In the genomic region with DNA sequence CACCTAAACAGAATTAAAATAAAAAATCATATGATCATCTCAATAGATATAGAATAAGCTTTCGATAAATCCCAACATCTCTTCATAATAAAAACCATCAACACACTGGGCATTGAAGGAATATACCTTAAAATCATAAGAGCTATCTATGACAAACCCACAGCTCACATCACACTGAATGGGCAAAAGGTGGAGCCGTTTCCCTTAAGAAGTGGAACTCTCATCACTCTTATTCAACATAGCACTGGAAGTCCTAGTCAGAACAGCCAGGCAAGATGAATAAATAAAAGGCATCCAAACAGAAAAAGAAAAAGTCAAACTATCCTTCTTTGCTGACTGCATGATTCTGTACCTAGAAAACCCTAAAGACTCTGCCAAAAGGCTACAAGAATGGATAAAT, we compare ENCODE assay signal across 31 cellular contexts.
DNase-seq lines count a peak whose midpoint lies in the region; ATAC-seq and TF ChIP-seq lines count a peak whose summit lies in the region.
"Had no signal": no experiment of that assay in that cellular context is flagged by ENCODE, and none has a peak within 500 bp of the region (broad histone marks: within the 10 kb centered on the region; RNA-seq: fewer than 3 reads in every experiment).

No MANE protein-coding gene starts in this region.

- H3K9ac ChIP-seq in neural cell (ENCODE audit: low read length): no peak overlapping the region
- H3K9ac ChIP-seq: BLaER1 had no signal

- H3K27me3 ChIP-seq in GM23338 (ENCODE audit: insufficient read depth) (no peaks in the 10 kb centered on the region), neural cell (ENCODE audit: insufficient read depth, low read depth, low read length) (no peaks in the 10 kb centered on the region)
- H3K27me3 ChIP-seq: BLaER1, breast epithelium, heart right ventricle, sigmoid colon, thyroid gland, uterus had no signal

- no peak overlapping the region for H3K4me3 Mint-ChIP-seq in GM23338
- no peak overlapping the region for H3K4me3 Mint-ChIP-seq in activated naive CD8-positive, alpha-beta T cell treated with anti-CD3 and anti-CD28 coated beads, Interleukin-2, amount 50 U/mL, for 24 hours
- H3K4me3 Mint-ChIP-seq: mesothelial cell of epicardium, naive B cell had no signal

- H4K20me1 ChIP-seq in GM23338 (replicated peaks; ENCODE audit: insufficient read depth) (no peaks in the 10 kb centered on the region), neural cell (ENCODE audit: insufficient read depth) (no peaks in the 10 kb centered on the region)
- H4K20me1 ChIP-seq: BLaER1 had no signal

- peaks cover 4% of the 10 kb centered on the region; the same call in 2 of the 3 replicates for H3K4me1 Mint-ChIP-seq in GM23338
- no peaks in the 10 kb centered on the region for H3K4me1 Mint-ChIP-seq in activated naive CD8-positive, alpha-beta T cell treated with anti-CD3 and anti-CD28 coated beads, Interleukin-2, amount 50 U/mL, for 24 hours
- H3K4me1 Mint-ChIP-seq: mesothelial cell of epicardium, naive B cell had no signal

- no peak for TF ChIP-seq RAD21 in neural cell (conservative IDR thresholded peaks at IDR 0.05)

- H3K27ac ChIP-seq in GM23338 (ENCODE audit: low read depth) (no peak overlapping the region), neural cell (ENCODE audit: low read length) (no peak overlapping the region)
- H3K27ac ChIP-seq: BLaER1, breast epithelium, heart right ventricle, sigmoid colon, thyroid gland, uterus had no signal

- H2AFZ ChIP-seq in GM23338: no peak overlapping the region
- H2AFZ ChIP-seq in neural cell (ENCODE audit: low read depth, low read length): no peak overlapping the region

- H3K36me3 Mint-ChIP-seq in GM23338 (ENCODE audit: low read depth): no peaks in the 10 kb centered on the region; the same call in 2 of the 3 replicates
- H3K36me3 Mint-ChIP-seq in activated naive CD8-positive, alpha-beta T cell treated with anti-CD3 and anti-CD28 coated beads, Interleukin-2, amount 50 U/mL, for 24 hours (ENCODE audit: low read depth): no peaks in the 10 kb centered on the region
- H3K36me3 Mint-ChIP-seq: mesothelial cell of epicardium, naive B cell had no signal

- DNase-seq in NCI-H2171 treated with DMSO at 0.1 percent for 48 hours (lab: John Stamatoyannopoulos, UW) (peak; percentile 45), NCI-H2171 (lab: John Stamatoyannopoulos, UW) (no peak), GM23338 (ENCODE audit: low spot score) (peak; percentile 10), RKO (ENCODE audit: low spot score) (peak; percentile 12), NCI-H774 (lab: John Stamatoyannopoulos, UW) (no peak)
- DNase-seq in activated naive CD8-positive, alpha-beta T cell treated with anti-CD3 and anti-CD28 coated beads, Interleukin-2, amount 50 U/mL, for 24 hours: no peak
- DNase-seq: activated CD4-positive, alpha-beta T cell treated with anti-CD3 and anti-CD28 coated beads for 48 hours; activated CD8-positive, alpha-beta memory T cell treated with anti-CD3 and anti-CD28 coated beads for 24 hours; activated naive CD4-positive, alpha-beta T cell treated with anti-CD3 and anti-CD28 coated beads, Interleukin-2, amount 50 U/mL, for 16 hours; activated T-cell treated with anti-CD3 and anti-CD28 coated beads for 4 hours; anterior cingulate cortex; DND-41; heart right ventricle; KG1; kidney; naive B cell; NCI-H146; NCI-H2107; sigmoid colon; stimulated activated CD4-positive, alpha-beta T cell treated with anti-CD3 and anti-CD28 coated beads, Interleukin-12 subunit alpha, Interleukin-12 subunit beta, amount 100 ng/mL, for 4 hours; stimulated activated CD4-positive, alpha-beta T cell treated with anti-CD3 and anti-CD28 coated beads, Interleukin-2, amount 100 ng/mL, for 48 hours; T1000; thyroid gland; uterus had no signal

- no peak overlapping the region for H3K4me3 ChIP-seq in GM23338
- H3K4me3 ChIP-seq in neural cell (ENCODE audit: low read length): no peak overlapping the region
- H3K4me3 ChIP-seq: BLaER1, breast epithelium, heart right ventricle, sigmoid colon, thyroid gland, uterus had no signal

- TF ChIP-seq CTCF in GM23338 (conservative IDR thresholded peaks at IDR 0.05; ENCODE audit: low read depth in 2 of 2) (peak; percentile 17 to 51; a peak in 2 of 4 replicates), neural cell (IDR thresholded peaks at IDR 0.05; ENCODE audit: poor library complexity, severe bottlenecking) (peak; percentile 12)

- H3F3A ChIP-seq in GM23338 (replicated peaks; ENCODE audit: low read depth) (no peaks in the 10 kb centered on the region), neural cell (ENCODE audit: insufficient read depth, low read length, poor library complexity, severe bottlenecking) (no peaks in the 10 kb centered on the region)

- no peaks in the 10 kb centered on the region for H3K4me1 ChIP-seq in GM23338 (ENCODE audit: insufficient read depth)
- H3K4me1 ChIP-seq: BLaER1, breast epithelium, heart right ventricle, sigmoid colon, thyroid gland, uterus had no signal

- no peak overlapping the region for H3K4me2 ChIP-seq in GM23338
- H3K4me2 ChIP-seq in neural cell (ENCODE audit: low read length): no peak overlapping the region
- H3K4me2 ChIP-seq: BLaER1 had no signal

- H3K9me2 ChIP-seq in GM23338 (ENCODE audit: insufficient read depth) (no peaks in the 10 kb centered on the region), neural cell (ENCODE audit: insufficient read depth, low read length) (no peaks in the 10 kb centered on the region)

- no peaks in the 10 kb centered on the region for H3K27me3 Mint-ChIP-seq in GM23338 (ENCODE audit: insufficient read depth, low read depth, poor library complexity)
- no peaks in the 10 kb centered on the region for H3K27me3 Mint-ChIP-seq in activated naive CD8-positive, alpha-beta T cell treated with anti-CD3 and anti-CD28 coated beads, Interleukin-2, amount 50 U/mL, for 24 hours
- H3K27me3 Mint-ChIP-seq: naive B cell, progenitor cell of endocrine pancreas had no signal

- H3K9me3 ChIP-seq in neural cell (ENCODE audit: low read length): no peaks in the 10 kb centered on the region
- H3K9me3 ChIP-seq: BLaER1, thyroid gland, uterus had no signal

- no peaks in the 10 kb centered on the region for H3K79me2 ChIP-seq in GM23338 (replicated peaks; ENCODE audit: insufficient read depth)
- no peaks in the 10 kb centered on the region for H3K79me2 ChIP-seq in neural cell (replicated peaks; ENCODE audit: insufficient read depth, low read length)

- ATAC-seq in GM23338 (no peak), HG03439 (IDR thresholded peaks at IDR 0.05; ENCODE audit: unreplicated experiment) (no peak)
- no peak for ATAC-seq in activated naive CD8-positive, alpha-beta T cell treated with anti-CD3 and anti-CD28 coated beads, Interleukin-2, amount 50 U/mL, for 24 hours
- ATAC-seq: heart right ventricle had no signal

- H3K36me3 ChIP-seq in GM23338 (ENCODE audit: insufficient read depth) (no peaks in the 10 kb centered on the region), neural cell (ENCODE audit: insufficient read depth, low read length) (no peaks in the 10 kb centered on the region)
- H3K36me3 ChIP-seq: BLaER1, breast epithelium, heart right ventricle, sigmoid colon, thyroid gland, uterus had no signal

- TF ChIP-seq EP300 in neural cell (conservative IDR thresholded peaks at IDR 0.05; ENCODE audit: poor library complexity, severe bottlenecking): no peak

- no peaks in the 10 kb centered on the region; the same call in 2 of the 3 replicates for H3K9me3 Mint-ChIP-seq in GM23338
- peaks cover 16% of the 10 kb centered on the region for H3K9me3 Mint-ChIP-seq in activated naive CD8-positive, alpha-beta T cell treated with anti-CD3 and anti-CD28 coated beads, Interleukin-2, amount 50 U/mL, for 24 hours

- no peak overlapping the region for H3K27ac Mint-ChIP-seq in GM23338
- no peak overlapping the region for H3K27ac Mint-ChIP-seq in activated naive CD8-positive, alpha-beta T cell treated with anti-CD3 and anti-CD28 coated beads, Interleukin-2, amount 50 U/mL, for 24 hours
- H3K27ac Mint-ChIP-seq: activated T-helper 2 cell treated with anti-CD3 and anti-CD28 coated beads, Interferon-gamma antibody, Interleukin-2, Interleukin-4, amounts not matched to agents 10 μg/mL and 5 μg/mL and 100 μg/mL, durations not matched to agents 14 hours and 24 hours and 36 hours; mesothelial cell of epicardium; naive B cell; progenitor cell of endocrine pancreas had no signal

TF ChIP-seq in GM23338, 12 proteins besides CTCF, POLR2A, EP300 and RAD21 (continues in another document):
- TF ChIP-seq POLR2AphosphoS5 (IDR thresholded peaks at IDR 0.05; ENCODE audit: low read depth): no peak
- no peak for TF ChIP-seq NANOG (IDR thresholded peaks at IDR 0.05; ENCODE audit: borderline replicate concordance)
- no peak for TF ChIP-seq ZNF114 (CRISPR knock-in tag; IDR thresholded peaks at IDR 0.05)
- no peak for TF ChIP-seq ETS1 (IDR thresholded peaks at IDR 0.05)
- no peak for TF ChIP-seq EZH2phosphoT487 (IDR thresholded peaks at IDR 0.05; ENCODE audit: unreplicated experiment)

TF ChIP-seq in neural cell, 6 proteins besides CTCF, POLR2A, EP300 and RAD21 (continues in another document):
- no peak for TF ChIP-seq TAF1 (IDR thresholded peaks at IDR 0.05; ENCODE audit: low read depth)
- TF ChIP-seq EZH2 (IDR thresholded peaks at IDR 0.05; ENCODE audit: borderline replicate concordance, insufficient read depth, low read length, poor library complexity, severe bottlenecking): no peak
- TF ChIP-seq MXI1 (conservative IDR thresholded peaks at IDR 0.05; ENCODE audit: poor library complexity, severe bottlenecking): no peak
- TF ChIP-seq, protein P1, sequence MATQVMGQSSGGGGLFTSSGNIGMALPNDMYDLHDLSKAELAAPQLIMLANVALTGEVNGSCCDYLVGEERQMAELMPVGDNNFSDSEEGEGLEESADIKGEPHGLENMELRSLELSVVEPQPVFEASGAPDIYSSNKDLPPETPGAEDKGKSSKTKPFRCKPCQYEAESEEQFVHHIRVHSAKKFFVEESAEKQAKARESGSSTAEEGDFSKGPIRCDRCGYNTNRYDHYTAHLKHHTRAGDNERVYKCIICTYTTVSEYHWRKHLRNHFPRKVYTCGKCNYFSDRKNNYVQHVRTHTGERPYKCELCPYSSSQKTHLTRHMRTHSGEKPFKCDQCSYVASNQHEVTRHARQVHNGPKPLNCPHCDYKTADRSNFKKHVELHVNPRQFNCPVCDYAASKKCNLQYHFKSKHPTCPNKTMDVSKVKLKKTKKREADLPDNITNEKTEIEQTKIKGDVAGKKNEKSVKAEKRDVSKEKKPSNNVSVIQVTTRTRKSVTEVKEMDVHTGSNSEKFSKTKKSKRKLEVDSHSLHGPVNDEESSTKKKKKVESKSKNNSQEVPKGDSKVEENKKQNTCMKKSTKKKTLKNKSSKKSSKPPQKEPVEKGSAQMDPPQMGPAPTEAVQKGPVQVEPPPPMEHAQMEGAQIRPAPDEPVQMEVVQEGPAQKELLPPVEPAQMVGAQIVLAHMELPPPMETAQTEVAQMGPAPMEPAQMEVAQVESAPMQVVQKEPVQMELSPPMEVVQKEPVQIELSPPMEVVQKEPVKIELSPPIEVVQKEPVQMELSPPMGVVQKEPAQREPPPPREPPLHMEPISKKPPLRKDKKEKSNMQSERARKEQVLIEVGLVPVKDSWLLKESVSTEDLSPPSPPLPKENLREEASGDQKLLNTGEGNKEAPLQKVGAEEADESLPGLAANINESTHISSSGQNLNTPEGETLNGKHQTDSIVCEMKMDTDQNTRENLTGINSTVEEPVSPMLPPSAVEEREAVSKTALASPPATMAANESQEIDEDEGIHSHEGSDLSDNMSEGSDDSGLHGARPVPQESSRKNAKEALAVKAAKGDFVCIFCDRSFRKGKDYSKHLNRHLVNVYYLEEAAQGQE (IDR thresholded peaks at IDR 0.05; ENCODE audit: borderline replicate concordance): no peak
- TF ChIP-seq POLR2AphosphoS5 (IDR thresholded peaks at IDR 0.05): no peak

Comparison
In these comparisons a context has a peak if more than half of its experiments do, and no peak if none do; other contexts are left out.
1. DNase-seq: peak in NCI-H2171 treated with DMSO at 0.1 percent for 48 hours (single experiment), GM23338 (single experiment) and RKO (single experiment); none in NCI-H2171 (single experiment), NCI-H774 (single experiment) and activated naive CD8-positive, alpha-beta T cell treated with anti-CD3 and anti-CD28 coated beads, Interleukin-2, amount 50 U/mL, for 24 hours (single experiment).